8 cellular contexts compared by ENCODE assay signal in genomic region chr9:17134396-17134842, GRCh38. TPM values are rescaled to one million over a fixed set of nuclear protein-coding genes. Genes with fewer than 3 reads are reported as not detected.
DNase-seq lines count a peak whose midpoint lies in the region; ATAC-seq and TF ChIP-seq lines count a peak whose summit lies in the region.

No MANE protein-coding gene starts in this region.

- H3K9me3 ChIP-seq in CD4-positive, alpha-beta memory T cell (ENCODE audit: control insufficient read depth in 1 of 2, low read length in 2 of 2) = no peaks in the 10 kb centered on the region
- H3K9me3 ChIP-seq in MG63 (no peaks in the 10 kb centered on the region), mononuclear cell (ENCODE audit: low read depth, low read length) (no peaks in the 10 kb centered on the region)

- in situ Hi-C loops in GM13976 (cut with MboI; ENCODE audit: low sequenced_read_pairs, unreplicated experiment) = no loop called here

- peak overlapping the region; percentile 40 to 81 (median 64) for H3K4me3 Mint-ChIP-seq in CD4-positive, alpha-beta memory T cell

- TF ChIP-seq CTCF in GM13976 (IDR thresholded peaks at IDR 0.05; ENCODE audit: borderline replicate concordance, control extremely low read depth, extremely low read depth, insufficient read depth, missing control alignments) = no peak

- CTCF ChIA-PET in CD4-positive, alpha-beta memory T cell (lab: Charles Lee; ENCODE audit: partially characterized antibody) = no interaction called here

- ATAC-seq in HG03139 (IDR thresholded peaks at IDR 0.05; ENCODE audit: unreplicated experiment) (no peak), HG02884 (IDR thresholded peaks at IDR 0.05; ENCODE audit: unreplicated experiment) (no peak), GM18498 (IDR thresholded peaks at IDR 0.05; ENCODE audit: unreplicated experiment) (no peak)

- H3K27ac ChIP-seq in CD4-positive, alpha-beta memory T cell (ENCODE audit: low read depth, low read length) = no peak overlapping the region

- H3K27me3 Mint-ChIP-seq in CD4-positive, alpha-beta memory T cell = peaks cover 6 to 8% of the 10 kb centered on the region in 2 donors

- no peak overlapping the region for H3K27ac Mint-ChIP-seq in CD4-positive, alpha-beta memory T cell

- DNase-seq in CD4-positive, alpha-beta memory T cell = no peak
- DNase-seq in MG63 = peak; percentile 11
- peak; percentile 42 for DNase-seq in dermis blood vessel endothelial cell
- no peak for DNase-seq in GM13976 (ENCODE audit: low spot score)

- peaks cover 2 to 14% (median 8%) of the 10 kb centered on the region in 8 donors for H3K9me3 Mint-ChIP-seq in CD4-positive, alpha-beta memory T cell

- intact Hi-C loops in CD4-positive, alpha-beta memory T cell (cut with micrococcal nuclease) = no loop called here

- peaks cover 0 to 13% (median 3%) of the 10 kb centered on the region in 4 donors for H3K4me1 Mint-ChIP-seq in CD4-positive, alpha-beta memory T cell

- H3K4me1 ChIP-seq in CD4-positive, alpha-beta memory T cell (ENCODE audit: insufficient read depth, low read length) = no peaks in the 10 kb centered on the region
- peaks cover 13% of the 10 kb centered on the region for H3K4me1 ChIP-seq in mononuclear cell (ENCODE audit: insufficient read depth, low read length)

- no peaks in the 10 kb centered on the region for H3K36me3 ChIP-seq in CD4-positive, alpha-beta memory T cell (ENCODE audit: insufficient read depth, low read length)
- no peaks in the 10 kb centered on the region; the same call in 1 of the 2 replicates for H3K36me3 ChIP-seq in MG63

- no peak overlapping the region for H3K4me3 ChIP-seq in CD4-positive, alpha-beta memory T cell (ENCODE audit: low read length in 2 of 2)
- H3K4me3 ChIP-seq in MG63 (peak overlapping the region; percentile 78), mononuclear cell (ENCODE audit: low read length) (peak overlapping the region; percentile 56)

- H3K27me3 ChIP-seq in CD4-positive, alpha-beta memory T cell (ENCODE audit: insufficient read depth, low read length) = no peaks in the 10 kb centered on the region
- H3K27me3 ChIP-seq in MG63 (no peaks in the 10 kb centered on the region), mononuclear cell (ENCODE audit: insufficient read depth, low read length) (no peaks in the 10 kb centered on the region)

- H3K36me3 Mint-ChIP-seq in CD4-positive, alpha-beta memory T cell = peaks cover 0 to 3% of the 10 kb centered on the region in 2 donors

- POLR2A ChIA-PET in CD4-positive, alpha-beta memory T cell (lab: Charles Lee; ENCODE audit: partially characterized antibody) = no interaction called here

RNA-seq across cellular contexts. Expression of gene CNTLN, which starts 0.4 kb away (rescaled TPM):
- total RNA-seq in CD4-positive, alpha-beta memory T cell = under 1 TPM; 0.11 to 0.15 TPM
- polyA plus RNA-seq in CD4-positive, alpha-beta memory T cell = under 1 TPM in 1 of 2 donors, not detected in 1; 0.03 TPM
- total RNA-seq in MG63 (2014; rRNA removed; shearing (Covaris generic); ENCODE audit: low replicate concordance) = 4.2 and 7.2 TPM in 2 replicates
- 11.3 and 12.6 TPM in 2 replicates for total RNA-seq in dermis blood vessel endothelial cell
- total RNA-seq in mononuclear cell = 4.7 TPM

Comparison
In these comparisons a context has a peak if more than half of its experiments do, and no peak if none do; other contexts are left out.
1. DNase-seq: peak in MG63 (single experiment) and dermis blood vessel endothelial cell (single experiment); none in CD4-positive, alpha-beta memory T cell (0 of 5) and GM13976 (single experiment).
2. H3K4me3 ChIP-seq: peak in MG63 (single experiment) and mononuclear cell (single experiment); none in CD4-positive, alpha-beta memory T cell (0 of 2).